13 cellular contexts compared by ENCODE assay signal in the genomic region with DNA sequence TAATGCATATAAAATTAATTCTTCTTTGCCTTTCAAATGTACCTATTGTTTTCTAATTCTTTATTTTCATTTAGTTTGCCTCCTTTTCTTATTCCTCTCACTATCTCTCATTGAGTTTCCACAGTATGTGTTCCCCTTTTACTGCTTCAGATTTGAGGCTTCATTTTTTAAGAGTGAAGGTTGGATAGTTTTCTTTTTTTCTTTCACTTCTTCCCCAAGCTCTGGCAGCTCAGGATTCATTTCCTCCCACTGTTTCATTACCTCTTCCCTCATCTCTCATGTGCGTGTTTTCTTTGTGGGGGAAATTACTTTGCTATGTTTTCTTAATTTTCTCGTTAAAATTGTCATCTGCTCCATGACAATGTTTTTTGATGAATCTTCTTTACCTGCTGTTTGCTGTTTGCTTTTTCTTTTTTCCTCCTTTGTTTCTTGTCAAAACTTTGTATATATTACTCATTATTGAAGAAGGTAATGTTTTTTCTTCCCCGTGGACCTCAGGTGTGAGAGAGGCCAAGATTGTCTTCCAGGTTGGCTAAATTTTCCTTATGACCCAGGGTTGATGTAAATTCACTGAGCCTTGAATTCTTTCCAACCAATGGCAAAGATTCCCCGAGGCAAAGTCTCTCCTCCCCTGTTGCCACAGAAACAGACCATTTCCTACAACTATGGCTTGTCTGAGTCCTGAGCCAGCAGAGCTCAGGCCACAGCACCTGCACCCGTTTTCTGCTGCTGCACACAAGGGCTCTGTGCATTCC.
DNase-seq lines count a peak whose midpoint lies in the region; ATAC-seq and TF ChIP-seq lines count a peak whose summit lies in the region.
"Had no signal": no experiment of that assay in that cellular context is flagged by ENCODE, and none has a peak within 500 bp of the region (broad histone marks: within the 10 kb centered on the region; RNA-seq: fewer than 3 reads in every experiment).

No MANE protein-coding gene starts in this region.

- H3K9ac ChIP-seq in BLaER1 (no peak overlapping the region), HUES48 (ENCODE audit: low read depth, low read length) (no peak overlapping the region), SK-N-SH (no peak overlapping the region)

- WGBS in SK-N-SH (ENCODE audit: low lambda C conversion rate), result 76% methylated on average over 5 of the region's 5 CpGs

- H3K9me3 ChIP-seq in BLaER1, result no peaks in the 10 kb centered on the region
- H3K9me3 ChIP-seq in HUES48 (ENCODE audit: control insufficient read depth, insufficient read depth, low read length), result no peaks in the 10 kb centered on the region
- H3K9me3 ChIP-seq in SK-N-SH, result no peaks in the 10 kb centered on the region
- H3K9me3 ChIP-seq: thyroid gland had no signal

- H3K27ac Mint-ChIP-seq in activated CD4-positive, alpha-beta memory T cell treated with anti-CD3 and anti-CD28 coated beads, Interleukin-2, amount 10 ng/mL, durations not matched to agents 7 days and 5 days, result no peak overlapping the region

- H3K27me3 ChIP-seq in BLaER1, result no peaks in the 10 kb centered on the region; the same call in 1 of the 2 replicates
- peaks cover 18% of the 10 kb centered on the region for H3K27me3 ChIP-seq in HUES48 (ENCODE audit: control insufficient read depth, insufficient read depth, low read length)
- H3K27me3 ChIP-seq in SK-N-SH (ENCODE audit: insufficient read depth), result no peaks in the 10 kb centered on the region
- H3K27me3 ChIP-seq: thyroid gland had no signal

- H2AFZ ChIP-seq in SK-N-SH (ENCODE audit: low read depth), result 0 out of 2 replicates have a peak overlapping the region, but pooled peaks have one; percentile 80

- H3K4me1 ChIP-seq in BLaER1, result peaks cover 36% of the 10 kb centered on the region
- H3K4me1 ChIP-seq in HUES48 (ENCODE audit: control insufficient read depth, insufficient read depth, low read length), result peaks cover 49% of the 10 kb centered on the region
- H3K4me1 ChIP-seq in SK-N-SH (ENCODE audit: control insufficient read depth in 1 of 2, insufficient read depth in 2 of 2, low read depth in 1 of 2, low read length in 1 of 2), result peaks cover 32 to 33% of the 10 kb centered on the region in 2 experiments

- no peaks in the 10 kb centered on the region for H3K9me3 Mint-ChIP-seq in activated CD4-positive, alpha-beta memory T cell treated with anti-CD3 and anti-CD28 coated beads, Interleukin-2, amount 10 ng/mL, durations not matched to agents 7 days and 5 days

- H3K27ac ChIP-seq in BLaER1 (no peak overlapping the region), HUES48 (ENCODE audit: low read depth, low read length) (no peak overlapping the region), SK-N-SH (ENCODE audit: low read depth in 2 of 2, low read length in 1 of 2) (peak overlapping the region in 1 of 2 experiments; percentile 83; a peak in 2 of 4 replicates)
- H3K27ac ChIP-seq: C4-2B had no signal

- peaks cover 36% of the 10 kb centered on the region for H3K4me1 Mint-ChIP-seq in activated CD4-positive, alpha-beta memory T cell treated with anti-CD3 and anti-CD28 coated beads, Interleukin-2, amount 10 ng/mL, durations not matched to agents 7 days and 5 days

- H3K36me3 Mint-ChIP-seq in activated CD4-positive, alpha-beta memory T cell treated with anti-CD3 and anti-CD28 coated beads, Interleukin-2, amount 10 ng/mL, durations not matched to agents 7 days and 5 days (ENCODE audit: low read depth), result no peaks in the 10 kb centered on the region

- no peak overlapping the region for H3K4me3 ChIP-seq in BLaER1
- H3K4me3 ChIP-seq in HUES48 (ENCODE audit: low read depth, low read length), result peak overlapping the region; percentile 7; the same call in 1 of the 2 replicates
- no peak overlapping the region for H3K4me3 ChIP-seq in SK-N-SH (ENCODE audit: low read depth in 2 of 2, low read length in 1 of 2)
- H3K4me3 ChIP-seq: thyroid gland had no signal

- peaks cover 19% of the 10 kb centered on the region for H3K27me3 Mint-ChIP-seq in activated CD4-positive, alpha-beta memory T cell treated with anti-CD3 and anti-CD28 coated beads, Interleukin-2, amount 10 ng/mL, durations not matched to agents 7 days and 5 days

- DNase-seq in SK-N-SH (peak; percentile 48), iPS-NIHi11 (ENCODE audit: low spot score) (peak; percentile 68), HuH-7 (ENCODE audit: low spot score) (no peak)
- no peak for DNase-seq in activated CD4-positive, alpha-beta memory T cell treated with anti-CD3 and anti-CD28 coated beads, Interleukin-2, amount 10 ng/mL, durations not matched to agents 7 days and 5 days
- DNase-seq: head of caudate nucleus, KG1 had no signal

- H3K36me3 ChIP-seq in BLaER1, result no peaks in the 10 kb centered on the region
- no peaks in the 10 kb centered on the region for H3K36me3 ChIP-seq in HUES48 (ENCODE audit: control insufficient read depth, insufficient read depth, low read length)
- no peaks in the 10 kb centered on the region for H3K36me3 ChIP-seq in SK-N-SH (replicated peaks in 1 of 2; ENCODE audit: control insufficient read depth in 1 of 2, insufficient read depth in 2 of 2, low read length in 1 of 2)
- H3K36me3 ChIP-seq: thyroid gland had no signal

- TF ChIP-seq CTCF in SK-N-SH (IDR thresholded peaks at IDR 0.05), result no peak

- ATAC-seq in HG03432 (IDR thresholded peaks at IDR 0.05; ENCODE audit: unreplicated experiment), result no peak
- ATAC-seq in GM18511 (IDR thresholded peaks at IDR 0.05; ENCODE audit: unreplicated experiment), result no peak
- ATAC-seq: HCT116 had no signal

- H4K20me1 ChIP-seq in BLaER1, result no peaks in the 10 kb centered on the region
- H4K20me1 ChIP-seq in SK-N-SH (ENCODE audit: insufficient read depth), result no peaks in the 10 kb centered on the region

- H3K4me3 Mint-ChIP-seq in activated CD4-positive, alpha-beta memory T cell treated with anti-CD3 and anti-CD28 coated beads, Interleukin-2, amount 10 ng/mL, durations not matched to agents 7 days and 5 days, result no peak overlapping the region

- CTCF ChIA-PET in SK-N-SH (lab: Yijun Ruan, JAX), result no interaction called here
- CTCF ChIA-PET in activated CD4-positive, alpha-beta memory T cell treated with anti-CD3 and anti-CD28 coated beads, Interleukin-2, amount 10 ng/mL, durations not matched to agents 7 days and 5 days (lab: Charles Lee), result no interaction called here

- POLR2A ChIA-PET in SK-N-SH (lab: Yijun Ruan, JAX), result no interaction called here
- POLR2A ChIA-PET in activated CD4-positive, alpha-beta memory T cell treated with anti-CD3 and anti-CD28 coated beads, Interleukin-2, amount 10 ng/mL, durations not matched to agents 7 days and 5 days (lab: Charles Lee), result no interaction called here

- H3F3A ChIP-seq in SK-N-SH (replicated peaks; ENCODE audit: insufficient read depth), result peaks cover 8% of the 10 kb centered on the region

- no peak for TF ChIP-seq EP300 in SK-N-SH (IDR thresholded peaks at IDR 0.05; ENCODE audit: borderline replicate concordance in 1 of 2, low read depth in 1 of 2, low read length in 1 of 2)

- no peaks in the 10 kb centered on the region for H3K79me2 ChIP-seq in SK-N-SH (ENCODE audit: insufficient read depth)

- TF ChIP-seq RAD21 in SK-N-SH (IDR thresholded peaks at IDR 0.05; ENCODE audit: low read length), result no peak; the same call in 1 of the 2 replicates

- H3K9me2 ChIP-seq in SK-N-SH, result no peaks in the 10 kb centered on the region

- H3K4me2 ChIP-seq in BLaER1 (peak overlapping the region; percentile 43), SK-N-SH (peak overlapping the region; percentile 71; the same call in 1 of the 2 replicates)

TF ChIP-seq in SK-N-SH, 30 proteins besides CTCF, POLR2A, EP300 and RAD21:
- TF ChIP-seq RFX5 (IDR thresholded peaks at IDR 0.05; ENCODE audit: low read length), result 0 out of 2 replicates have a peak, but pooled peaks have one; percentile 27
- TF ChIP-seq RCOR1 (IDR thresholded peaks at IDR 0.05; ENCODE audit: low read length), result no peak

Comparison
In these comparisons a context has a peak if more than half of its experiments do, and no peak if none do; other contexts are left out.
1. DNase-seq: peak in SK-N-SH (single experiment) and iPS-NIHi11 (single experiment); none in activated CD4-positive, alpha-beta memory T cell treated with anti-CD3 and anti-CD28 coated beads, Interleukin-2, amount 10 ng/mL, durations not matched to agents 7 days and 5 days (single experiment) and HuH-7 (single experiment).